Comparison of ENCODE assay signal across 33 cellular contexts in the genomic region with DNA sequence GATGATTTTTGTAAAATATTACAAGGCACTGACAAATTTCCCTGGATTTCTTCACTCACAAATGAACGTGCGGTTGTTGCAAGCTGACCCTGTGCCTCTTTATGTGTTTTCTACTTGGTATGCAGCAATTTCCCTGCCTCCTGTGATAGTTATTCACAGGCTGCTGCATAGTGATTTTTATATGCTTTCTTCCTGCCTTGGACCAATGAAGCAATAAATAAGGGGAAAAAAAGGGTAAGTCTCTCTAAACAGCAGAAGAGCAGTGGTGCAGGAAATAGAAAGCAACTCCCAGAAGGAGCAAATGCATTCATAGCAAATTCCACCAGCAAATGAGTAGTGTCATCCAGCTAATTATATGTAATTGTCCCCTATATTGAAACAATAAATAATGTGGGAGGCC.
"Had no signal": no experiment of that assay in that cellular context is flagged by ENCODE, and none has a peak within 500 bp of the region (broad histone marks: within the 10 kb centered on the region; RNA-seq: fewer than 3 reads in every experiment).

No MANE protein-coding gene starts in this region.

- H3K4me3 ChIP-seq: adrenal gland, body of pancreas had no signal

- H3K9me3 Mint-ChIP-seq: activated naive CD4-positive, alpha-beta T cell treated with anti-CD3 and anti-CD28 coated beads, Interleukin-2, amount 50 U/mL, for 24 hours had no signal

- H3K27ac ChIP-seq: adrenal gland, body of pancreas, epithelial cell of prostate had no signal

- H3K4me1 ChIP-seq: adrenal gland had no signal

- H3K36me3 Mint-ChIP-seq: activated CD4-positive, alpha-beta memory T cell treated with anti-CD3 and anti-CD28 coated beads for 36 hours; activated CD8-positive, alpha-beta memory T cell treated with anti-CD3 and anti-CD28 coated beads, Interleukin-2, amount 10 ng/mL, durations not matched to agents 7 days and 5 days; activated naive CD4-positive, alpha-beta T cell treated with anti-CD3 and anti-CD28 coated beads, Interleukin-2, amount 50 U/mL, for 24 hours; activated naive CD8-positive, alpha-beta T cell treated with anti-CD3 and anti-CD28 coated beads for 36 hours had no signal

- H3K27me3 Mint-ChIP-seq: activated CD4-positive, alpha-beta memory T cell treated with anti-CD3 and anti-CD28 coated beads for 36 hours; activated CD4-positive, alpha-beta T cell treated with anti-CD3 and anti-CD28 coated beads for 36 hours; activated CD4-positive, alpha-beta T cell treated with anti-CD3 and anti-CD28 coated beads, Interleukin-2, amount 10 ng/mL, durations not matched to agents 24 days and 14 days; activated CD8-positive, alpha-beta memory T cell treated with anti-CD3 and anti-CD28 coated beads, Interleukin-2, amount 10 ng/mL, durations not matched to agents 7 days and 5 days; activated naive CD4-positive, alpha-beta T cell treated with anti-CD3 and anti-CD28 coated beads, Interleukin-2, amount 50 U/mL, for 24 hours; activated naive CD8-positive, alpha-beta T cell treated with anti-CD3 and anti-CD28 coated beads for 36 hours; activated naive CD8-positive, alpha-beta T cell treated with anti-CD3 and anti-CD28 coated beads, Interleukin-2, amount 50 U/mL, for 24 hours had no signal

- DNase-seq: activated CD4-positive, alpha-beta memory T cell treated with anti-CD3 and anti-CD28 coated beads for 36 hours; activated CD4-positive, alpha-beta T cell treated with anti-CD3 and anti-CD28 coated beads for 36 hours; activated CD4-positive, alpha-beta T cell treated with anti-CD3 and anti-CD28 coated beads, Interleukin-2, amount 10 ng/mL, durations not matched to agents 24 days and 14 days; activated CD4-positive, CD25-positive, alpha-beta regulatory T cell; activated CD4-positive, CD25-positive, alpha-beta regulatory T cell treated with anti-CD3 and anti-CD28 coated beads, Interleukin-2, amount 50 U/mL, for 72 hours; activated CD8-positive, alpha-beta memory T cell treated with anti-CD3 and anti-CD28 coated beads, Interleukin-2, amount 10 ng/mL, durations not matched to agents 7 days and 5 days; activated CD8-positive, alpha-beta memory T cell treated with anti-CD3 and anti-CD28 coated beads, Interleukin-2, amount 50 U/mL, for 4 hours; activated CD8-positive, alpha-beta T cell treated with anti-CD3 and anti-CD28 coated beads, Interleukin-2, amount 10 ng/mL, durations not matched to agents 7 days and 5 days; activated effector memory CD4-positive, alpha-beta T cell treated with anti-CD3 and anti-CD28 coated beads, Interleukin-2, amount 50 U/mL, for 16 hours; activated naive CD4-positive, alpha-beta T cell treated with anti-CD3 and anti-CD28 coated beads for 36 hours; activated naive CD8-positive, alpha-beta T cell treated with anti-CD3 and anti-CD28 coated beads for 36 hours; activated naive CD8-positive, alpha-beta T cell treated with anti-CD3 and anti-CD28 coated beads, Interleukin-2, amount 50 U/mL, for 24 hours; activated T-cell treated with anti-CD3 and anti-CD28 coated beads, Interleukin-2, amount 50 U/mL, for 1 hour; activated T-cell treated with anti-CD3 and anti-CD28 coated beads, Interleukin-2, amount 50 U/mL, for 48 hours; adrenal gland; amygdala; aorta; body of pancreas; caudate nucleus; cortex of kidney; dermis blood vessel endothelial cell; effector CD8-positive, alpha-beta T cell; foreskin fibroblast; T-helper 2 cell had no signal

- H3K36me3 ChIP-seq: adrenal gland had no signal

- H3K27me3 ChIP-seq: adrenal gland, body of pancreas had no signal

- H3K4me1 Mint-ChIP-seq: activated CD4-positive, alpha-beta T cell treated with anti-CD3 and anti-CD28 coated beads for 36 hours; activated CD4-positive, alpha-beta T cell treated with anti-CD3 and anti-CD28 coated beads, Interleukin-2, amount 10 ng/mL, durations not matched to agents 24 days and 14 days; activated CD8-positive, alpha-beta memory T cell treated with anti-CD3 and anti-CD28 coated beads, Interleukin-2, amount 10 ng/mL, durations not matched to agents 7 days and 5 days; activated naive CD4-positive, alpha-beta T cell treated with anti-CD3 and anti-CD28 coated beads, Interleukin-2, amount 50 U/mL, for 24 hours; activated naive CD8-positive, alpha-beta T cell treated with anti-CD3 and anti-CD28 coated beads for 36 hours; activated naive CD8-positive, alpha-beta T cell treated with anti-CD3 and anti-CD28 coated beads, Interleukin-2, amount 50 U/mL, for 24 hours had no signal

- H3K4me3 Mint-ChIP-seq: activated CD4-positive, alpha-beta memory T cell treated with anti-CD3 and anti-CD28 coated beads for 36 hours; activated CD4-positive, alpha-beta T cell treated with anti-CD3 and anti-CD28 coated beads for 36 hours; activated CD4-positive, alpha-beta T cell treated with anti-CD3 and anti-CD28 coated beads, Interleukin-2, amount 10 ng/mL, durations not matched to agents 24 days and 14 days; activated CD8-positive, alpha-beta memory T cell treated with anti-CD3 and anti-CD28 coated beads, Interleukin-2, amount 10 ng/mL, durations not matched to agents 7 days and 5 days; activated CD8-positive, alpha-beta T cell treated with anti-CD3 and anti-CD28 coated beads, Interleukin-2, amount 10 ng/mL, durations not matched to agents 7 days and 5 days; activated naive CD4-positive, alpha-beta T cell treated with anti-CD3 and anti-CD28 coated beads for 36 hours; activated naive CD4-positive, alpha-beta T cell treated with anti-CD3 and anti-CD28 coated beads, Interleukin-2, amount 50 U/mL, for 24 hours; activated naive CD8-positive, alpha-beta T cell treated with anti-CD3 and anti-CD28 coated beads for 36 hours; activated naive CD8-positive, alpha-beta T cell treated with anti-CD3 and anti-CD28 coated beads, Interleukin-2, amount 50 U/mL, for 24 hours; activated T-helper 1 cell treated with anti-CD3 and anti-CD28 coated beads, Interleukin-12 subunit alpha, Interleukin-12 subunit beta, Interleukin-2, Interleukin-4 antibody, amounts not matched to agents 30 ng/mL and 10 ng/mL and 1 ng/mL, durations not matched to agents 14 hours and 24 hours and 36 hours had no signal

- H3K9me3 ChIP-seq: adrenal gland, body of pancreas had no signal

- H3K27ac Mint-ChIP-seq: activated CD4-positive, alpha-beta memory T cell treated with anti-CD3 and anti-CD28 coated beads for 36 hours; activated CD4-positive, alpha-beta T cell treated with anti-CD3 and anti-CD28 coated beads for 36 hours; activated CD4-positive, alpha-beta T cell treated with anti-CD3 and anti-CD28 coated beads, Interleukin-2, amount 10 ng/mL, durations not matched to agents 24 days and 14 days; activated CD8-positive, alpha-beta memory T cell treated with anti-CD3 and anti-CD28 coated beads, Interleukin-2, amount 10 ng/mL, durations not matched to agents 7 days and 5 days; activated CD8-positive, alpha-beta T cell treated with anti-CD3 and anti-CD28 coated beads, Interleukin-2, amount 10 ng/mL, durations not matched to agents 7 days and 5 days; activated naive CD4-positive, alpha-beta T cell treated with anti-CD3 and anti-CD28 coated beads for 36 hours; activated naive CD4-positive, alpha-beta T cell treated with anti-CD3 and anti-CD28 coated beads, Interleukin-2, amount 50 U/mL, for 24 hours; activated naive CD8-positive, alpha-beta T cell treated with anti-CD3 and anti-CD28 coated beads for 36 hours; activated naive CD8-positive, alpha-beta T cell treated with anti-CD3 and anti-CD28 coated beads, Interleukin-2, amount 50 U/mL, for 24 hours; activated T-helper 1 cell treated with anti-CD3 and anti-CD28 coated beads, Interleukin-12 subunit alpha, Interleukin-12 subunit beta, Interleukin-2, Interleukin-4 antibody, amounts not matched to agents 30 ng/mL and 10 ng/mL and 1 ng/mL, durations not matched to agents 14 hours and 24 hours and 36 hours; activated T-helper 2 cell treated with anti-CD3 and anti-CD28 coated beads, Interferon-gamma antibody, Interleukin-2, Interleukin-4, amounts not matched to agents 10 μg/mL and 5 μg/mL and 100 μg/mL, durations not matched to agents 14 hours and 24 hours and 36 hours had no signal

- ATAC-seq: activated CD4-positive, alpha-beta T cell treated with anti-CD3 and anti-CD28 coated beads for 36 hours; activated CD8-positive, alpha-beta memory T cell treated with anti-CD3 and anti-CD28 coated beads, Interleukin-2, amount 10 ng/mL, durations not matched to agents 7 days and 5 days; activated CD8-positive, alpha-beta T cell treated with anti-CD3 and anti-CD28 coated beads, Interleukin-2, amount 10 ng/mL, durations not matched to agents 7 days and 5 days; activated naive CD8-positive, alpha-beta T cell treated with anti-CD3 and anti-CD28 coated beads, Interleukin-2, amount 50 U/mL, for 24 hours; body of pancreas; esophagus mucosa had no signal

- FAIRE-seq: colon, endometrium, endothelial cell of umbilical vein, frontal cortex had no signal
